9 cellular contexts compared by ENCODE assay signal in genomic region chr11:567036-567628, GRCh38. TPM values are rescaled to one million over a fixed set of nuclear protein-coding genes. Genes with fewer than 3 reads are reported as not detected.
DNase-seq lines count a peak whose midpoint lies in the region; ATAC-seq lines count a peak whose summit lies in the region.
"Had no signal": no experiment of that assay in that cellular context is flagged by ENCODE, and none has a peak within 500 bp of the region (broad histone marks: within the 10 kb centered on the region; RNA-seq: fewer than 3 reads in every experiment).

No MANE protein-coding gene starts in this region.

- no peaks in the 10 kb centered on the region for H3K9me2 ChIP-seq in Karpas-422 (replicated peaks; ENCODE audit: insufficient read depth, low read length)

- DNase-seq in Karpas-422 = no peak
- DNase-seq in central memory CD8-positive, alpha-beta T cell (ENCODE audit: low spot score in 2 of 2) = no peak
- no peak for DNase-seq in naive thymus-derived CD8-positive, alpha-beta T cell
- no peak for DNase-seq in NAMALWA (ENCODE audit: low spot score)
- no peak for DNase-seq in anterior cingulate cortex (lab: John Stamatoyannopoulos, UW)

- H4K20me1 ChIP-seq in BLaER1 (peaks cover 53% of the 10 kb centered on the region), Karpas-422 (ENCODE audit: insufficient read depth, low read depth, low read length) (peaks cover 11% of the 10 kb centered on the region; the same call in 1 of the 2 replicates)

- POLR2A ChIA-PET in naive thymus-derived CD8-positive, alpha-beta T cell (lab: Charles Lee) = interaction anchor here (0.6 to 3.4 kb wide), 7 partner anchors 9 to 39 kb away, joined by 3 to 44 read pairs (median 8); partner anchors contain the start of genes LMNTD2 and PHRF1

- H3K9me3 Mint-ChIP-seq in central memory CD8-positive, alpha-beta T cell = no peaks in the 10 kb centered on the region
- H3K9me3 Mint-ChIP-seq in naive thymus-derived CD8-positive, alpha-beta T cell = no peaks in the 10 kb centered on the region

- H3K9me3 ChIP-seq in BLaER1 = no peaks in the 10 kb centered on the region
- H3K9me3 ChIP-seq in Karpas-422 (ENCODE audit: low read length) = no peaks in the 10 kb centered on the region

- H3K36me3 Mint-ChIP-seq in central memory CD8-positive, alpha-beta T cell (ENCODE audit: insufficient read depth) = peaks cover 7% of the 10 kb centered on the region
- peaks cover 0 to 3% (median 0%) of the 10 kb centered on the region in 3 donors for H3K36me3 Mint-ChIP-seq in naive thymus-derived CD8-positive, alpha-beta T cell

- H3K4me1 ChIP-seq in BLaER1 (peaks cover 72% of the 10 kb centered on the region), Karpas-422 (ENCODE audit: low read length) (peaks cover 18% of the 10 kb centered on the region)

- no peaks in the 10 kb centered on the region for H3K27me3 Mint-ChIP-seq in central memory CD8-positive, alpha-beta T cell
- H3K27me3 Mint-ChIP-seq in naive thymus-derived CD8-positive, alpha-beta T cell = no peaks in the 10 kb centered on the region

- H3K4me3 ChIP-seq in BLaER1 = peak overlapping the region; percentile 92
- H3K4me3 ChIP-seq in Karpas-422 (ENCODE audit: low read length) = peak overlapping the region; percentile 68

- H3K27ac Mint-ChIP-seq in central memory CD8-positive, alpha-beta T cell (ENCODE audit: low read depth) = no peak overlapping the region
- peak overlapping the region; percentile 51 to 90 (median 78) for H3K27ac Mint-ChIP-seq in naive thymus-derived CD8-positive, alpha-beta T cell

- H3K4me2 ChIP-seq in BLaER1 (peak overlapping the region; percentile 80), Karpas-422 (ENCODE audit: low read depth, low read length, poor library complexity, severe bottlenecking) (peak overlapping the region; percentile 83)

- no peak overlapping the region for H2AFZ ChIP-seq in Karpas-422 (ENCODE audit: low read length)

- H3K9ac ChIP-seq in BLaER1 (peak overlapping the region; percentile 70), Karpas-422 (ENCODE audit: low read length) (peak overlapping the region; percentile 65)

- H3K27me3 ChIP-seq in BLaER1 = no peaks in the 10 kb centered on the region
- H3K27me3 ChIP-seq in Karpas-422 (ENCODE audit: low read length) = no peaks in the 10 kb centered on the region

- H3K4me1 Mint-ChIP-seq in central memory CD8-positive, alpha-beta T cell = no peaks in the 10 kb centered on the region
- peaks cover 0 to 10% (median 3%) of the 10 kb centered on the region in 4 donors for H3K4me1 Mint-ChIP-seq in naive thymus-derived CD8-positive, alpha-beta T cell

- H3K27ac ChIP-seq in BLaER1 (no peak overlapping the region), Karpas-422 (ENCODE audit: low read length) (no peak overlapping the region; the same call in 1 of the 2 replicates)

- peaks cover 6% of the 10 kb centered on the region; the same call in 1 of the 2 replicates for H3K79me2 ChIP-seq in Karpas-422 (ENCODE audit: low read length)

- H3K4me3 Mint-ChIP-seq in central memory CD8-positive, alpha-beta T cell = peak overlapping the region; percentile 62
- peak overlapping the region; percentile 55 to 88 (median 71) for H3K4me3 Mint-ChIP-seq in naive thymus-derived CD8-positive, alpha-beta T cell

- H3K36me3 ChIP-seq in BLaER1 (peaks cover 35% of the 10 kb centered on the region), Karpas-422 (ENCODE audit: insufficient read depth, low read length) (no peaks in the 10 kb centered on the region)

- ATAC-seq in central memory CD8-positive, alpha-beta T cell (replicated peaks; ENCODE audit: extremely low read depth, poor library complexity, severe bottlenecking) = no peak
- no peak for ATAC-seq in naive thymus-derived CD8-positive, alpha-beta T cell
- ATAC-seq in GM18502 (IDR thresholded peaks at IDR 0.05; ENCODE audit: poor library complexity, unreplicated experiment) (no peak), GM19397 (IDR thresholded peaks at IDR 0.05; ENCODE audit: unreplicated experiment) (no peak)

RNA-seq across cellular contexts. Expression of gene RASSF7, which starts 6.4 kb away (rescaled TPM):
- total RNA-seq in Karpas-422 (2014; rRNA removed; shearing (Covaris generic); ENCODE audit: low replicate concordance) = 13.8 and 29.1 TPM in 2 replicates
- 10 to 100 TPM; 33.7 to 37.6 TPM for total RNA-seq in naive thymus-derived CD8-positive, alpha-beta T cell
- polyA plus RNA-seq in naive thymus-derived CD8-positive, alpha-beta T cell = 10 to 100 TPM; 22.5 to 32.3 (median 24.2) TPM

RNA-seq across cellular contexts. Expression of gene LMNTD2, which starts 6.6 kb away (rescaled TPM):
- total RNA-seq in Karpas-422 (2014; rRNA removed; shearing (Covaris generic); ENCODE audit: low replicate concordance) = 6.2 and 14.3 TPM in 2 replicates
- 1 to 10 TPM; 6.5 to 7.2 TPM for total RNA-seq in naive thymus-derived CD8-positive, alpha-beta T cell
- 1 to 10 TPM in 1 of 3 donors, under 1 TPM in 2; 0.96 to 1.9 (median 0.99) TPM for polyA plus RNA-seq in naive thymus-derived CD8-positive, alpha-beta T cell

RNA-seq across cellular contexts. Expression of gene PHRF1, which starts 9.1 kb away (rescaled TPM):
- 8.7 and 20.9 TPM in 2 replicates for total RNA-seq in Karpas-422 (2014; rRNA removed; shearing (Covaris generic); ENCODE audit: low replicate concordance)
- 10 to 100 TPM; 48.9 to 54.7 TPM for total RNA-seq in naive thymus-derived CD8-positive, alpha-beta T cell
- polyA plus RNA-seq in naive thymus-derived CD8-positive, alpha-beta T cell = 10 to 100 TPM in 1 of 3 donors, 1 to 10 TPM in 2; 3.5 to 19.8 (median 6.7) TPM

RNA-seq across cellular contexts. Expression of gene LRRC56, which starts 29.8 kb away (rescaled TPM):
- 0.37 and 4.6 TPM in 2 replicates for total RNA-seq in Karpas-422 (2014; rRNA removed; shearing (Covaris generic); ENCODE audit: low replicate concordance)
- total RNA-seq in naive thymus-derived CD8-positive, alpha-beta T cell = 1 to 10 TPM; 4.4 to 5.2 TPM
- polyA plus RNA-seq in naive thymus-derived CD8-positive, alpha-beta T cell = 1 to 10 TPM in 1 of 3 donors, under 1 TPM in 2; 0.32 to 1.1 (median 0.44) TPM
- total RNA-seq: RPMI7951 had no signal

RNA-seq across cellular contexts. Expression of gene HRAS, which starts 31.8 kb away (rescaled TPM):
- 8.5 and 53.1 TPM in 2 replicates for total RNA-seq in Karpas-422 (2014; rRNA removed; shearing (Covaris generic); ENCODE audit: low replicate concordance)
- 10 to 100 TPM; 36.2 to 40.7 TPM for total RNA-seq in naive thymus-derived CD8-positive, alpha-beta T cell
- 10 to 100 TPM in 2 of 3 donors, 1 to 10 TPM in 1; 8.6 to 26.7 (median 15.3) TPM for polyA plus RNA-seq in naive thymus-derived CD8-positive, alpha-beta T cell
